Comparison of ENCODE assay signal across 8 cellular contexts in genomic region chr1:7784492-7785071, GRCh38. TPM values are rescaled to one million over a fixed set of nuclear protein-coding genes. Genes with fewer than 3 reads are reported as not detected.
DNase-seq lines count a peak whose midpoint lies in the region; ATAC-seq and TF ChIP-seq lines count a peak whose summit lies in the region.

No MANE protein-coding gene starts in this region.

- 21% methylated on average over 52 of the region's 52 CpGs for WGBS in prostate gland

- no peak for TF ChIP-seq CTCF in foreskin keratinocyte (conservative IDR thresholded peaks at IDR 0.05)
- no peak for TF ChIP-seq CTCF in prostate gland (IDR thresholded peaks at IDR 0.05)

- H3K36me3 ChIP-seq in SJSA1 (peaks cover 65% of the 10 kb centered on the region), prostate gland (no peaks in the 10 kb centered on the region)

- H3K9me3 ChIP-seq in SJSA1 (replicated peaks): peaks cover 4% of the 10 kb centered on the region; the same call in 1 of the 2 replicates
- no peaks in the 10 kb centered on the region for H3K9me3 ChIP-seq in prostate gland

- intact Hi-C loops in prostate gland (cut with DNase I): no loop called here

- DNase-seq in DMS53 (lab: John Stamatoyannopoulos, UW) (peak; percentile 72), SJSA1 (ENCODE audit: low read depth in 1 of 2, low spot score in 2 of 2) (peak; percentile 41 to 48), foreskin keratinocyte (no peak), prostate gland (ENCODE audit: low spot score) (no peak), epidermal melanocyte (ENCODE audit: insufficient read length, low spot score) (no peak)
- no peak for DNase-seq in stimulated activated CD4-positive, alpha-beta T cell treated with anti-CD3 and anti-CD28 coated beads, Interleukin-4, amount 100 ng/mL, for 1 hour
- DNase-seq in stimulated activated CD4-positive, alpha-beta T cell treated with anti-CD3 and anti-CD28 coated beads, Interleukin-15, amount 100 ng/mL, for 24 hours: no peak

- H3K4me1 ChIP-seq in SJSA1 (replicated peaks) (peaks cover 16% of the 10 kb centered on the region), foreskin keratinocyte (no peaks in the 10 kb centered on the region), prostate gland (replicated peaks) (no peaks in the 10 kb centered on the region)

- H3K27ac ChIP-seq in SJSA1 (peak overlapping the region; percentile 96), foreskin keratinocyte (peak overlapping the region; percentile 82), prostate gland (peak overlapping the region; percentile 91 to 94)

- ATAC-seq in foreskin keratinocyte (no peak), GM19035 (IDR thresholded peaks at IDR 0.05; ENCODE audit: unreplicated experiment) (no peak)

- peak; percentile 6 for TF ChIP-seq POLR2A in prostate gland (IDR thresholded peaks at IDR 0.05)

- no peaks in the 10 kb centered on the region for H3K27me3 ChIP-seq in SJSA1 (replicated peaks)
- H3K27me3 ChIP-seq in foreskin keratinocyte: no peaks in the 10 kb centered on the region
- H3K27me3 ChIP-seq in prostate gland (replicated peaks; ENCODE audit: insufficient read depth): no peaks in the 10 kb centered on the region

- H3K4me3 ChIP-seq in SJSA1 (peak overlapping the region; percentile 70), prostate gland (peak overlapping the region; percentile 51 to 66)

RNA-seq across cellular contexts. Expression of gene PER3, which starts 0.5 kb away (rescaled TPM):
- total RNA-seq in SJSA1 (2014; rRNA removed; shearing (Covaris generic)): 5.6 and 13.2 TPM in 2 replicates
- total RNA-seq in foreskin keratinocyte (6.9 and 9.9 TPM in 2 replicates), prostate gland (10 to 100 TPM; 12.0 to 20.6 TPM)
- 1.2 and 2.5 TPM in 2 replicates for polyA plus RNA-seq in foreskin keratinocyte

RNA-seq across cellular contexts. Expression of gene VAMP3, which starts 13.5 kb away (rescaled TPM):
- total RNA-seq in SJSA1 (2014; rRNA removed; shearing (Covaris generic)): 110 and 162 TPM in 2 replicates
- total RNA-seq in foreskin keratinocyte (119 and 125 TPM in 2 replicates), prostate gland (10 to 100 TPM; 85.2 to 95.1 TPM)
- polyA plus RNA-seq in foreskin keratinocyte: 87.3 and 89.3 TPM in 2 replicates

Comparison
In these comparisons a context has a peak if more than half of its experiments do, and no peak if none do; other contexts are left out.
1. DNase-seq: peak in DMS53 (single experiment) and SJSA1 (2 of 2); none in foreskin keratinocyte (0 of 2), prostate gland (single experiment), epidermal melanocyte (single experiment), stimulated activated CD4-positive, alpha-beta T cell treated with anti-CD3 and anti-CD28 coated beads, Interleukin-4, amount 100 ng/mL, for 1 hour (single experiment) and stimulated activated CD4-positive, alpha-beta T cell treated with anti-CD3 and anti-CD28 coated beads, Interleukin-15, amount 100 ng/mL, for 24 hours (single experiment).
2. Peak in every context shown above with its lines, with median percentiles within 50 percentile points of each other: H3K27ac ChIP-seq.